ENCODE assay signal across 14 cellular contexts in the genomic region with DNA sequence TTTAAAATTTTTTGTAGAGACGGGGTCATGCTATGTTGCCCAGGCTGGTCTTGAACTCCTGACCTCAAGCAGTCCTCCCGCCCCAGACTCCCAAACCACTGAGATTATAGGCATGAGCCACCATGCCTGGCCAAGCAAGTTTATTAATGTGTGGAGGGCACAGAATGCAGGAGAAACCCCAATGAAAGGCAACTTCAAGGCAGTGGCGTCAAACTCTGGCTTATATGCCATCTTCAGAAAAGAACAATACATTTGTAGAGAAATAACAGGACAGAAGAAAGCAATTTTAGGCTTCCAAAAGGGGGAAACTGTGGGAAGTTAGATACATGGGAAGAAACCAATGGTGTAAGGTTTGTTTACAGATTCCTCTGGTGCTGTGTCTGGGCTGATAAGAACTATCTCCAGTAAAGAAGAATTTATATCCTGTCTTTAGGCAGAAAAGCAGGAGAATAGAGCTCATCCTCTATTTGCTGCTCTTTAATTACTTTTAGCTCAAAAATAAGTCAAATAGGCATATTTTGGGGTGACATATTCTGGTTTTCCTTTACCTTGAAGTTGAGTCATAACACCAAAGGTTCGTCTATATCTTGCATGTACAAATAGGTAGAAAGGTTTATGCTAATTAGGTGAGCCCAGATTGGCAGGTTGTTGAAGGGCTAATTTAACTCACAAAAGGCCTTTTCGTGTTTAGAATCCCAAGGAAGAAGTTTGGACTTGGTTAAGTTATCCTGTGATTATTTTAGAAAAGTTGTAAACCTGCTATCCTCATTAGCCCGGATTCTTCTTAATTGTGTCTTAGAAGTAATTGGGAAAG. TPM values are rescaled to one million over a fixed set of nuclear protein-coding genes. Genes with fewer than 3 reads are reported as not detected.
A peak's percentile ranks its signal among the peaks of the same experiment; 100 is the strongest.
DNase-seq lines count a peak whose midpoint lies in the region; ATAC-seq, FAIRE-seq and TF ChIP-seq lines count a peak whose summit lies in the region.
"Had no signal": no experiment of that assay in that cellular context is flagged by ENCODE, and none has a peak within 500 bp of the region (broad histone marks: within the 10 kb centered on the region; RNA-seq: fewer than 3 reads in every experiment).

No MANE protein-coding gene starts in this region.

- H3K79me2 ChIP-seq in K562 (ENCODE audit: control insufficient read depth, insufficient read depth, low read length), result peaks cover 71% of the 10 kb centered on the region

- H3K27ac Mint-ChIP-seq in activated naive CD4-positive, alpha-beta T cell treated with anti-CD3 and anti-CD28 coated beads, Interleukin-2, amount 10 ng/mL, durations not matched to agents 7 days and 5 days, result no peak overlapping the region
- H3K27ac Mint-ChIP-seq in HFFc6, result no peak overlapping the region
- H3K27ac Mint-ChIP-seq: CD14-positive monocyte; CD8-positive, alpha-beta T cell had no signal

- H3K9ac ChIP-seq in K562 (ENCODE audit: insufficient read depth in 1 of 2, low read depth in 2 of 2, low read length in 2 of 2), result peak overlapping the region in 1 of 2 experiments; percentile 68; a peak in 2 of 4 replicates

- H3K4me1 Mint-ChIP-seq in activated naive CD4-positive, alpha-beta T cell treated with anti-CD3 and anti-CD28 coated beads, Interleukin-2, amount 10 ng/mL, durations not matched to agents 7 days and 5 days, result peaks cover 2% of the 10 kb centered on the region
- H3K4me1 Mint-ChIP-seq in HFFc6 (ENCODE audit: low read depth), result peaks cover 29% of the 10 kb centered on the region

- H3K4me3 Mint-ChIP-seq in activated naive CD4-positive, alpha-beta T cell treated with anti-CD3 and anti-CD28 coated beads, Interleukin-2, amount 10 ng/mL, durations not matched to agents 7 days and 5 days, result no peak overlapping the region
- no peak overlapping the region for H3K4me3 Mint-ChIP-seq in HFFc6
- H3K4me3 Mint-ChIP-seq: CD14-positive monocyte; CD8-positive, alpha-beta T cell had no signal

- TF ChIP-seq RAD21 in K562 (CRISPR knock-in tag; conservative IDR thresholded peaks at IDR 0.05 in 1 of 2, IDR thresholded peaks at IDR 0.05 in 1 of 2), result no peak

- WGBS in K562 (ENCODE audit: insufficient coverage, low coverage, missing lambda C conversion rate), result 0% methylated on average over 6 of the region's 6 CpGs
- WGBS in mesodermal cell (ENCODE audit: insufficient coverage in 2 of 2), 2 experiments, result 75 to 82% methylated on average over 3 to 5 of the region's 6 CpGs

- intact Hi-C loops in K562 (cut with micrococcal nuclease), result loop anchor here (1.0 to 2.0 kb wide), 3 partner anchors 9 to 34 kb away; no protein-coding TSS in a partner anchor

- CTCF ChIA-PET in K562 (lab: Yijun Ruan, JAX; ENCODE audit: low intra/inter-chr PET ratio), result no interaction called here
- CTCF ChIA-PET in activated naive CD4-positive, alpha-beta T cell treated with anti-CD3 and anti-CD28 coated beads, Interleukin-2, amount 10 ng/mL, durations not matched to agents 7 days and 5 days (lab: Charles Lee), result interaction anchor here (0.7 to 1.9 kb wide), 4 partner anchors 10 to 161 kb away, joined by 3 to 7 read pairs (median 4); no protein-coding TSS in a partner anchor

- peak; percentile 69 for FAIRE-seq in K562 (lab: Jason Lieb, UNC)
- FAIRE-seq: H1 had no signal

- BruUV-seq in K562 (replicated peaks; lab: Mats Ljungman, UMichigan), result no TSS peak

- no peak overlapping the region for H2AFZ ChIP-seq in K562 (ENCODE audit: low read depth, low read length)

- peak overlapping the region; percentile 70 for H3K4me2 ChIP-seq in K562 (ENCODE audit: insufficient read depth, low read length)

- peak; percentile 94 for TF ChIP-seq EP300 in K562 (IDR thresholded peaks at IDR 0.05; ENCODE audit: low read length)

- H3K9me3 Mint-ChIP-seq in activated naive CD4-positive, alpha-beta T cell treated with anti-CD3 and anti-CD28 coated beads, Interleukin-2, amount 10 ng/mL, durations not matched to agents 7 days and 5 days, result no peaks in the 10 kb centered on the region
- H3K9me3 Mint-ChIP-seq in HFFc6, result no peaks in the 10 kb centered on the region
- H3K9me3 Mint-ChIP-seq: CD8-positive, alpha-beta T cell had no signal

- in situ Hi-C loops in K562 (cut with MboI), result no loop called here

- H3K4me3 ChIP-seq in K562 (peak overlapping the region; percentile 5; the same call in 1 of the 2 replicates), mesodermal cell (ENCODE audit: extremely low read depth, insufficient read depth, low read length, poor library complexity, severe bottlenecking) (no peak overlapping the region)
- H3K4me3 ChIP-seq: HAP-1 had no signal

- no peaks in the 10 kb centered on the region for H3K27me3 ChIP-seq in K562 (ENCODE audit: control insufficient read depth in 2 of 2, insufficient read depth in 2 of 2, low read length in 2 of 2)

- TF ChIP-seq CTCF in K562 (IDR thresholded peaks at IDR 0.05 in 2 of 3, conservative IDR thresholded peaks at IDR 0.05 in 1 of 3; ENCODE audit: insufficient read depth in 2 of 3, low read depth in 1 of 3, low read length in 3 of 3) (no peak), HFFc6 (IDR thresholded peaks at IDR 0.05) (no peak)

- no peak for TF ChIP-seq POLR2A in K562 (conservative IDR thresholded peaks at IDR 0.05)

- DNase-seq in activated CD8-positive, alpha-beta memory T cell treated with anti-CD3 and anti-CD28 coated beads, Interleukin-2, amount 50 U/mL, for 48 hours, result peak; percentile 10
- DNase-seq in activated CD8-positive, alpha-beta memory T cell treated with anti-CD3 and anti-CD28 coated beads, Interleukin-2, amount 50 U/mL, for 4 hours, result no peak
- DNase-seq in K562 (ENCODE audit: extremely low read depth in 1 of 4, low spot score in 3 of 4) (peak in 3 of 4 experiments; percentile 36 to 68 (median 38)), HFFc6 (no peak)
- DNase-seq in activated naive CD4-positive, alpha-beta T cell treated with anti-CD3 and anti-CD28 coated beads, Interleukin-2, amount 10 ng/mL, durations not matched to agents 7 days and 5 days, result no peak
- DNase-seq in effector CD8-positive, alpha-beta T cell (lab: John Stamatoyannopoulos, UW), result no peak
- DNase-seq: Caco-2; CD8-positive, alpha-beta T cell had no signal

- H4K20me1 ChIP-seq in K562 (replicated peaks; ENCODE audit: control insufficient read depth, insufficient read depth, low read length), result no peaks in the 10 kb centered on the region

- H3K27ac ChIP-seq in K562 (ENCODE audit: extremely low read depth, low read depth, low read length) (peak overlapping the region; percentile 88), mesodermal cell (ENCODE audit: low read depth, low read length, severe bottlenecking) (peak overlapping the region; percentile 76)
- H3K27ac ChIP-seq: 22Rv1, HL-60 had no signal

- ATAC-seq in K562, result peak; percentile 44
- ATAC-seq: CD8-positive, alpha-beta T cell had no signal

- POLR2A ChIA-PET in K562 (lab: Yijun Ruan, JAX), result interaction anchor here (0.7 to 2.6 kb wide), 12 partner anchors 9 to 654 kb away, joined by 3 to 13 read pairs (median 4); partner anchors contain the start of gene TMEM214

- peaks cover 3% of the 10 kb centered on the region for H3K9me1 ChIP-seq in K562 (ENCODE audit: control insufficient read depth, insufficient read depth, low read length)

- H3K9me3 ChIP-seq in K562 (replicated peaks; ENCODE audit: control insufficient read depth, insufficient read depth, low read depth, low read length) (no peaks in the 10 kb centered on the region), mesodermal cell (ENCODE audit: control insufficient read depth, low read length) (peaks cover 3% of the 10 kb centered on the region)
- H3K9me3 ChIP-seq: Caco-2, HAP-1 had no signal

- H3K4me1 ChIP-seq in K562 (replicated peaks in 1 of 2; ENCODE audit: control insufficient read depth in 2 of 2, insufficient read depth in 2 of 2, low read length in 2 of 2), result peaks cover 35 to 90% of the 10 kb centered on the region in 2 experiments
- peaks cover 33% of the 10 kb centered on the region for H3K4me1 ChIP-seq in mesodermal cell (ENCODE audit: control insufficient read depth, insufficient read depth, low read length, poor library complexity, severe bottlenecking)
- H3K4me1 ChIP-seq: HAP-1 had no signal

- no peaks in the 10 kb centered on the region for H3K36me3 Mint-ChIP-seq in activated naive CD4-positive, alpha-beta T cell treated with anti-CD3 and anti-CD28 coated beads, Interleukin-2, amount 10 ng/mL, durations not matched to agents 7 days and 5 days
- H3K36me3 Mint-ChIP-seq in HFFc6 (ENCODE audit: low read depth), result no peaks in the 10 kb centered on the region
- H3K36me3 Mint-ChIP-seq: CD14-positive monocyte; CD8-positive, alpha-beta T cell had no signal

- H3K27me3 Mint-ChIP-seq in activated naive CD4-positive, alpha-beta T cell treated with anti-CD3 and anti-CD28 coated beads, Interleukin-2, amount 10 ng/mL, durations not matched to agents 7 days and 5 days, result peaks cover 23% of the 10 kb centered on the region
- H3K27me3 Mint-ChIP-seq in HFFc6 (ENCODE audit: insufficient read depth), result no peaks in the 10 kb centered on the region

- H3K36me3 ChIP-seq in K562 (ENCODE audit: control insufficient read depth, insufficient read depth, low read length), result peaks cover 3% of the 10 kb centered on the region; the same call in 2 of the 3 replicates
- H3K36me3 ChIP-seq in mesodermal cell (ENCODE audit: control insufficient read depth, insufficient read depth, low read length), result no peaks in the 10 kb centered on the region
- H3K36me3 ChIP-seq: HAP-1 had no signal

RNA-seq across cellular contexts. Expression of gene TMEM214, which starts 26.0 kb away (rescaled TPM):
- 364 and 807 TPM in 2 replicates for total RNA-seq in K562 (2011; cell fraction: chromatin; rRNA removed; ENCODE audit: low replicate concordance)
- 428 and 514 TPM in 2 replicates for total RNA-seq in K562 (2011; cell fraction: nucleolus; rRNA removed)
- total RNA-seq in K562 (2011; cell fraction: nucleoplasm; rRNA removed), result 376 and 406 TPM in 2 replicates
- 18.9 and 23.7 TPM in 2 replicates for total RNA-seq in K562 (2014; rRNA removed)
- 31.0 and 34.3 TPM in 2 replicates for total RNA-seq in K562 (2014; rRNA removed; fragmentation: Illumina TruSeq; extraction: Trizol)
- total RNA-seq in K562 (2015; rRNA removed; fragmentation: Illumina TruSeq; extraction: Trizol), result 44.0 and 44.1 TPM in 2 replicates
- 78.5 and 79.6 TPM in 2 replicates for total RNA-seq in K562 (2021)
- polyA plus RNA-seq in K562 (2011; rRNA removed), result 52.9 and 143 TPM in 2 replicates
- 146 and 165 TPM in 2 replicates for polyA plus RNA-seq in K562 (2011; cell fraction: cytosol; rRNA removed)
- 466 and 543 TPM in 2 replicates for polyA plus RNA-seq in K562 (2011; cell fraction: nucleus; rRNA removed)
- 57.3 and 151 TPM in 2 replicates for polyA plus RNA-seq in K562 (2012)
- polyA plus RNA-seq in K562 (2014; fragmentation: Illumina TruSeq; extraction: Trizol), result 76.9 and 81.4 TPM in 2 replicates
- polyA plus RNA-seq in K562 (2014; fragmentation: Nextera tagmentation; extraction: Ambion mirVana), result 10 to 100 TPM; 11.4 to 14.8 TPM
- 55.0 and 58.0 TPM in 2 replicates for polyA plus RNA-seq in K562 (2014; rRNA removed)
- polyA minus RNA-seq in K562 (2011; rRNA and poly(A)+ RNA removed), result 123 TPM in 2 replicates
- polyA minus RNA-seq in K562 (2011; cell fraction: cytosol; rRNA and poly(A)+ RNA removed), result 96.4 and 118 TPM in 2 replicates
- 142 and 264 TPM in 2 replicates for polyA minus RNA-seq in K562 (2011; cell fraction: nucleus; rRNA and poly(A)+ RNA removed)
- polyA plus RNA-seq in mesodermal cell (2013, experiment 1 of 2), result 83.5 TPM
- 72.4 TPM for polyA plus RNA-seq in mesodermal cell (2013, experiment 2 of 2)
- 100 to 1,000 TPM; 119 to 162 (median 144) TPM for total RNA-seq in HFFc6 (2021; fragmentation: NEBNext Ultra II Directional; extraction: Animal tissue kit (Norgen Biotek cat#: 25700))

RNA-seq across cellular contexts. Expression of gene MAPRE3, which starts 36.4 kb away (rescaled TPM):
- total RNA-seq in K562 (2011; cell fraction: chromatin; rRNA removed; ENCODE audit: low replicate concordance), result 103 and 194 TPM in 2 replicates
- 85.6 and 90.0 TPM in 2 replicates for total RNA-seq in K562 (2011; cell fraction: nucleolus; rRNA removed)
- total RNA-seq in K562 (2011; cell fraction: nucleoplasm; rRNA removed), result 95.6 and 105 TPM in 2 replicates
- 12.6 and 16.8 TPM in 2 replicates for total RNA-seq in K562 (2014; rRNA removed)
- 10.0 and 10.8 TPM in 2 replicates for total RNA-seq in K562 (2014; rRNA removed; fragmentation: Illumina TruSeq; extraction: Trizol)
- total RNA-seq in K562 (2015; rRNA removed; fragmentation: Illumina TruSeq; extraction: Trizol), result 11.6 and 12.6 TPM in 2 replicates
- total RNA-seq in K562 (2021), result 26.7 and 29.8 TPM in 2 replicates
- polyA plus RNA-seq in K562 (2011; rRNA removed), result 25.5 and 53.9 TPM in 2 replicates
- 28.1 and 37.8 TPM in 2 replicates for polyA plus RNA-seq in K562 (2011; cell fraction: cytosol; rRNA removed)
- polyA plus RNA-seq in K562 (2011; cell fraction: nucleus; rRNA removed), result 274 and 277 TPM in 2 replicates
- polyA plus RNA-seq in K562 (2012), result 33.7 and 73.6 TPM in 2 replicates
- polyA plus RNA-seq in K562 (2014; fragmentation: Illumina TruSeq; extraction: Trizol), result 30.4 and 32.8 TPM in 2 replicates
- polyA plus RNA-seq in K562 (2014; fragmentation: Nextera tagmentation; extraction: Ambion mirVana), result 1 to 10 TPM in 1 of 2 experiments, under 1 TPM in 1; 0.70 to 1.1 TPM
- polyA plus RNA-seq in K562 (2014; rRNA removed), result 32.3 and 43.2 TPM in 2 replicates
- 17.6 and 23.6 TPM in 2 replicates for polyA minus RNA-seq in K562 (2011; rRNA and poly(A)+ RNA removed)
- 11.7 and 21.4 TPM in 2 replicates for polyA minus RNA-seq in K562 (2011; cell fraction: cytosol; rRNA and poly(A)+ RNA removed)
- polyA minus RNA-seq in K562 (2011; cell fraction: nucleus; rRNA and poly(A)+ RNA removed), result 20.3 and 37.2 TPM in 2 replicates
- polyA plus RNA-seq in mesodermal cell (2013, experiment 1 of 2), result 22.7 TPM
- polyA plus RNA-seq in mesodermal cell (2013, experiment 2 of 2), result 21.4 TPM
- 10 to 100 TPM; 17.0 to 20.4 (median 17.7) TPM for total RNA-seq in HFFc6 (2021; fragmentation: NEBNext Ultra II Directional; extraction: Animal tissue kit (Norgen Biotek cat#: 25700))

RNA-seq across cellular contexts. Expression of gene AGBL5, which starts 44.7 kb away (rescaled TPM):
- 40.2 and 80.6 TPM in 2 replicates for total RNA-seq in K562 (2011; cell fraction: chromatin; rRNA removed; ENCODE audit: low replicate concordance)
- 34.5 and 47.0 TPM in 2 replicates for total RNA-seq in K562 (2011; cell fraction: nucleolus; rRNA removed)
- 34.2 and 36.7 TPM in 2 replicates for total RNA-seq in K562 (2011; cell fraction: nucleoplasm; rRNA removed)
- total RNA-seq in K562 (2014; rRNA removed), result 26.2 and 30.3 TPM in 2 replicates
- 25.8 and 26.4 TPM in 2 replicates for total RNA-seq in K562 (2014; rRNA removed; fragmentation: Illumina TruSeq; extraction: Trizol)
- total RNA-seq in K562 (2015; rRNA removed; fragmentation: Illumina TruSeq; extraction: Trizol), result 28.7 and 29.1 TPM in 2 replicates
- total RNA-seq in K562 (2021), result 37.6 and 40.3 TPM in 2 replicates
- polyA plus RNA-seq in K562 (2011; rRNA removed), result 48.3 and 52.7 TPM in 2 replicates
- 61.4 and 68.7 TPM in 2 replicates for polyA plus RNA-seq in K562 (2011; cell fraction: cytosol; rRNA removed)
- polyA plus RNA-seq in K562 (2011; cell fraction: nucleus; rRNA removed), result 59.7 and 61.5 TPM in 2 replicates
- 33.2 and 62.0 TPM in 2 replicates for polyA plus RNA-seq in K562 (2012)
- polyA plus RNA-seq in K562 (2014; fragmentation: Illumina TruSeq; extraction: Trizol), result 49.5 and 52.3 TPM in 2 replicates
- polyA plus RNA-seq in K562 (2014; fragmentation: Nextera tagmentation; extraction: Ambion mirVana), result 1 to 10 TPM; 3.3 to 6.3 TPM
- 24.9 and 33.8 TPM in 2 replicates for polyA plus RNA-seq in K562 (2014; rRNA removed)
- 42.1 and 50.9 TPM in 2 replicates for polyA minus RNA-seq in K562 (2011; rRNA and poly(A)+ RNA removed)
- 22.4 and 26.2 TPM in 2 replicates for polyA minus RNA-seq in K562 (2011; cell fraction: cytosol; rRNA and poly(A)+ RNA removed)
- polyA minus RNA-seq in K562 (2011; cell fraction: nucleus; rRNA and poly(A)+ RNA removed), result 20.7 and 27.2 TPM in 2 replicates
- 60.1 TPM for polyA plus RNA-seq in mesodermal cell (2013, experiment 1 of 2)
- polyA plus RNA-seq in mesodermal cell (2013, experiment 2 of 2), result 55.2 TPM
- 10 to 100 TPM; 23.5 to 31.4 (median 28.6) TPM for total RNA-seq in HFFc6 (2021; fragmentation: NEBNext Ultra II Directional; extraction: Animal tissue kit (Norgen Biotek cat#: 25700))

Comparison
In these comparisons a context has a peak if more than half of its experiments do, and no peak if none do; other contexts are left out.
1. DNase-seq: peak in activated CD8-positive, alpha-beta memory T cell treated with anti-CD3 and anti-CD28 coated beads, Interleukin-2, amount 50 U/mL, for 48 hours (single experiment) and K562 (3 of 4); none in activated CD8-positive, alpha-beta memory T cell treated with anti-CD3 and anti-CD28 coated beads, Interleukin-2, amount 50 U/mL, for 4 hours (single experiment), activated naive CD4-positive, alpha-beta T cell treated with anti-CD3 and anti-CD28 coated beads, Interleukin-2, amount 10 ng/mL, durations not matched to agents 7 days and 5 days (single experiment), HFFc6 (single experiment) and effector CD8-positive, alpha-beta T cell (single experiment).